11 cellular contexts compared by ENCODE assay signal in genomic region chr19:54431255-54431838, GRCh38. TPM values are rescaled to one million over a fixed set of nuclear protein-coding genes. Genes with fewer than 3 reads are reported as not detected.
DNase-seq lines count a peak whose midpoint lies in the region; ATAC-seq and TF ChIP-seq lines count a peak whose summit lies in the region.
"Had no signal": no experiment of that assay in that cellular context is flagged by ENCODE, and none has a peak within 500 bp of the region (broad histone marks: within the 10 kb centered on the region; RNA-seq: fewer than 3 reads in every experiment).

No MANE protein-coding gene starts in this region.

- TF ChIP-seq CTCF in colonic mucosa (IDR thresholded peaks at IDR 0.05): no peak

- no peak overlapping the region for H3K27ac ChIP-seq in CD8-positive, alpha-beta memory T cell (ENCODE audit: low read depth, low read length)
- no peak overlapping the region for H3K27ac ChIP-seq in colonic mucosa
- H3K27ac ChIP-seq: thoracic aorta had no signal

- CTCF ChIA-PET in CD8-positive, alpha-beta memory T cell (lab: Charles Lee): no interaction called here

- no peaks in the 10 kb centered on the region for H3K9me3 ChIP-seq in CD8-positive, alpha-beta memory T cell (ENCODE audit: low read length)
- no peaks in the 10 kb centered on the region for H3K9me3 ChIP-seq in colonic mucosa
- H3K9me3 ChIP-seq: thoracic aorta had no signal

- peaks cover 13 to 15% of the 10 kb centered on the region in 2 donors for H3K27me3 Mint-ChIP-seq in CD8-positive, alpha-beta memory T cell

- peak overlapping the region in 2 of 8 donors; percentile 20 to 84 for H3K27ac Mint-ChIP-seq in CD8-positive, alpha-beta memory T cell

- no peaks in the 10 kb centered on the region for H3K36me3 ChIP-seq in CD8-positive, alpha-beta memory T cell (ENCODE audit: insufficient read depth, low read length)
- no peaks in the 10 kb centered on the region for H3K36me3 ChIP-seq in colonic mucosa
- H3K36me3 ChIP-seq: thoracic aorta had no signal

- ATAC-seq in HG02642 (IDR thresholded peaks at IDR 0.05; ENCODE audit: poor library complexity, unreplicated experiment): no peak
- no peak for ATAC-seq in GM21529 (IDR thresholded peaks at IDR 0.05; ENCODE audit: unreplicated experiment)

- H3K4me1 ChIP-seq in CD8-positive, alpha-beta memory T cell (ENCODE audit: insufficient read depth, low read length): peaks cover 11% of the 10 kb centered on the region
- no peaks in the 10 kb centered on the region for H3K4me1 ChIP-seq in colonic mucosa

- H3K36me3 Mint-ChIP-seq in CD8-positive, alpha-beta memory T cell: no peaks in the 10 kb centered on the region

- no peak overlapping the region for H3K9ac ChIP-seq in colonic mucosa (ENCODE audit: low read depth in 2 of 2, low read length in 2 of 2)

- H3K4me3 ChIP-seq in CD8-positive, alpha-beta memory T cell (ENCODE audit: low read length): no peak overlapping the region
- H3K4me3 ChIP-seq in colonic mucosa: peak overlapping the region; percentile 5

- no peak for DNase-seq in CD8-positive, alpha-beta memory T cell
- DNase-seq in NCI-H2029 treated with DMSO at 0.1 percent for 48 hours (lab: John Stamatoyannopoulos, UW) (peak; percentile 67), colonic mucosa (no peak), myocyte (ENCODE audit: low read depth) (peak; percentile 31), NOMO-1 treated with dmso at 0.1 percent for 144 hours (lab: John Stamatoyannopoulos, UW; ENCODE audit: unreplicated experiment) (no peak), posterior vena cava (ENCODE audit: low spot score) (no peak)
- DNase-seq: foreskin melanocyte, NCI-H2171 treated with DMSO at 0.1 percent for 48 hours had no signal

- H3K27me3 ChIP-seq in CD8-positive, alpha-beta memory T cell (ENCODE audit: insufficient read depth, low read length, poor library complexity, severe bottlenecking): no peaks in the 10 kb centered on the region
- H3K27me3 ChIP-seq in colonic mucosa: peaks cover 14% of the 10 kb centered on the region

- intact Hi-C loops in colonic mucosa (cut with DNase I) (no loop called here), posterior vena cava (cut with DNase I) (loop anchor here in 1 of 2 donors (5.0 kb wide), 1 partner anchor 1344 kb away; no protein-coding TSS in a partner anchor)

- POLR2A ChIA-PET in CD8-positive, alpha-beta memory T cell (lab: Charles Lee): no interaction called here

- peak overlapping the region in 6 of 7 donors; percentile 15 to 84 (median 42) for H3K4me3 Mint-ChIP-seq in CD8-positive, alpha-beta memory T cell

- no peaks in the 10 kb centered on the region for H3K9me3 Mint-ChIP-seq in CD8-positive, alpha-beta memory T cell

- peaks cover 10 to 32% (median 16%) of the 10 kb centered on the region in 3 donors for H3K4me1 Mint-ChIP-seq in CD8-positive, alpha-beta memory T cell

RNA-seq across cellular contexts. Expression of gene TTYH1, which starts 16.1 kb away (rescaled TPM):
- total RNA-seq in CD8-positive, alpha-beta memory T cell: under 1 TPM in 1 of 2 experiments, not detected in 1; 0.66 TPM
- polyA plus RNA-seq in CD8-positive, alpha-beta memory T cell: not detected
- total RNA-seq in colonic mucosa (1 to 10 TPM in 1 of 2 donors, under 1 TPM in 1; 0.47 to 2.4 TPM), myocyte (not detected in 2 replicates), posterior vena cava (1 to 10 TPM in 1 of 2 donors, under 1 TPM in 1; 0.60 to 1.4 TPM)
- 1.5 TPM for polyA plus RNA-seq in myocyte (2012)
- total RNA-seq: thoracic aorta had no signal

RNA-seq across cellular contexts. Expression of gene LENG8, which starts 17.7 kb away (rescaled TPM):
- 100 to 1,000 TPM; 132 to 144 TPM for total RNA-seq in CD8-positive, alpha-beta memory T cell
- polyA plus RNA-seq in CD8-positive, alpha-beta memory T cell: 8.0 TPM
- total RNA-seq in colonic mucosa (100 to 1,000 TPM in 1 of 2 donors, 10 to 100 TPM in 1; 80.2 to 154 TPM), myocyte (50.6 and 55.1 TPM in 2 replicates), posterior vena cava (100 to 1,000 TPM; 113 to 140 TPM)
- polyA plus RNA-seq in myocyte (2012): 108 TPM

RNA-seq across cellular contexts. Expression of gene LENG9, which starts 32.2 kb away (rescaled TPM):
- 1 to 10 TPM; 3.8 to 4.4 TPM for total RNA-seq in CD8-positive, alpha-beta memory T cell
- 0.23 TPM for polyA plus RNA-seq in CD8-positive, alpha-beta memory T cell
- total RNA-seq in colonic mucosa: 10 to 100 TPM; 18.2 to 24.6 TPM
- total RNA-seq in myocyte: 5.2 and 6.9 TPM in 2 replicates
- 2.6 TPM for polyA plus RNA-seq in myocyte (2012)
- total RNA-seq in posterior vena cava: 1 to 10 TPM; 4.2 to 5.1 TPM

RNA-seq across cellular contexts. Expression of gene CDC42EP5, which starts 41.7 kb away (rescaled TPM):
- total RNA-seq in CD8-positive, alpha-beta memory T cell: 1 to 10 TPM in 1 of 2 experiments, under 1 TPM in 1; 0.44 to 1.1 TPM
- not detected for polyA plus RNA-seq in CD8-positive, alpha-beta memory T cell
- total RNA-seq in colonic mucosa (100 to 1,000 TPM; 444 to 601 TPM), myocyte (4.4 and 6.2 TPM in 2 replicates), posterior vena cava (10 to 100 TPM; 24.8 to 25.7 TPM)
- polyA plus RNA-seq in myocyte (2012): 4.6 TPM

Comparison
In these comparisons a context has a peak if more than half of its experiments do, and no peak if none do; other contexts are left out.
1. DNase-seq: peak in NCI-H2029 treated with DMSO at 0.1 percent for 48 hours (single experiment) and myocyte (single experiment); none in CD8-positive, alpha-beta memory T cell (0 of 5), colonic mucosa (single experiment), NOMO-1 treated with dmso at 0.1 percent for 144 hours (single experiment) and posterior vena cava (single experiment).